In genomic region chr2:233853883-233854240, GRCh38 we compare ENCODE assay signal across 8 cellular contexts. TPM values are rescaled to one million over a fixed set of nuclear protein-coding genes. Genes with fewer than 3 reads are reported as not detected.
DNase-seq lines count a peak whose midpoint lies in the region; ATAC-seq and TF ChIP-seq lines count a peak whose summit lies in the region.

No MANE protein-coding gene starts in this region.

- POLR2A ChIA-PET in HEK293 (lab: Yijun Ruan, JAX) (interaction anchor here (1.0 to 2.2 kb wide), 4 partner anchors 10 to 288 kb away, joined by 3 to 6 read pairs (median 4); partner anchors contain the start of gene USP40), SK-N-SH (lab: Yijun Ruan, JAX) (no interaction called here)

- peaks cover 3% of the 10 kb centered on the region for H3F3A ChIP-seq in SK-N-SH (replicated peaks; ENCODE audit: insufficient read depth)
- no peaks in the 10 kb centered on the region for H3F3A ChIP-seq in smooth muscle cell (ENCODE audit: low read depth)

- H3K4me3 ChIP-seq in HEK293 (ENCODE audit: low read depth, low read length) (peak overlapping the region; percentile 94), SK-N-SH (ENCODE audit: low read depth in 2 of 2, low read length in 1 of 2) (peak overlapping the region; percentile 92 to 93), gastroesophageal sphincter (peak overlapping the region; percentile 58 to 78), smooth muscle cell (peak overlapping the region; percentile 91)

- H3K9ac ChIP-seq in SK-N-SH: peak overlapping the region; percentile 88
- H3K9ac ChIP-seq in smooth muscle cell (ENCODE audit: low read depth): peak overlapping the region; percentile 50

- H2AFZ ChIP-seq in SK-N-SH (ENCODE audit: low read depth): peak overlapping the region; percentile 95
- peak overlapping the region; percentile 96 for H2AFZ ChIP-seq in smooth muscle cell (ENCODE audit: low read depth)

- no peaks in the 10 kb centered on the region for H3K27me3 ChIP-seq in SK-N-SH (ENCODE audit: insufficient read depth)
- H3K27me3 ChIP-seq in gastroesophageal sphincter: peaks cover 31% of the 10 kb centered on the region
- H3K27me3 ChIP-seq in smooth muscle cell (ENCODE audit: low read depth): no peaks in the 10 kb centered on the region

- CTCF ChIA-PET in HEK293 (lab: Yijun Ruan, JAX): interaction anchor here (0.6 to 2.2 kb wide), 2 partner anchors 11 to 941 kb away, joined by 3 to 7 read pairs; no protein-coding TSS in a partner anchor
- CTCF ChIA-PET in SK-N-SH (lab: Yijun Ruan, JAX): no interaction called here

- H3K9me2 ChIP-seq in SK-N-SH: no peaks in the 10 kb centered on the region

- peak overlapping the region; percentile 96 for H3K4me2 ChIP-seq in SK-N-SH
- peak overlapping the region; percentile 95 for H3K4me2 ChIP-seq in smooth muscle cell

- TF ChIP-seq RAD21 in SK-N-SH (IDR thresholded peaks at IDR 0.05; ENCODE audit: low read length): no peak

- ATAC-seq in gastroesophageal sphincter: no peak

- TF ChIP-seq EP300 in SK-N-SH (IDR thresholded peaks at IDR 0.05; ENCODE audit: borderline replicate concordance in 1 of 2, low read depth in 1 of 2, low read length in 1 of 2): no peak
- no peak for TF ChIP-seq EP300 in gastroesophageal sphincter (IDR thresholded peaks at IDR 0.05)

- TF ChIP-seq POLR2A in gastroesophageal sphincter (IDR thresholded peaks at IDR 0.05): no peak

- no peaks in the 10 kb centered on the region for H3K4me1 ChIP-seq in HEK293 (ENCODE audit: control insufficient read depth, insufficient read depth, low read length)
- peaks cover 11 to 20% of the 10 kb centered on the region in 2 experiments; a peak in 2 of 4 replicates for H3K4me1 ChIP-seq in SK-N-SH (ENCODE audit: control insufficient read depth in 1 of 2, insufficient read depth in 2 of 2, low read depth in 1 of 2, low read length in 1 of 2)
- peaks cover 0 to 25% (median 6%) of the 10 kb centered on the region in 3 donors for H3K4me1 ChIP-seq in gastroesophageal sphincter
- peaks cover 17% of the 10 kb centered on the region for H3K4me1 ChIP-seq in smooth muscle cell (ENCODE audit: low read depth)

- H3K27ac ChIP-seq in HEK293 (ENCODE audit: extremely low read depth, low read depth, low read length): peak overlapping the region; percentile 79; the same call in 1 of the 2 replicates
- H3K27ac ChIP-seq in SK-N-SH (ENCODE audit: low read depth in 2 of 2, low read length in 1 of 2): peak overlapping the region; percentile 51 to 56
- peak overlapping the region in 1 of 4 donors; percentile 41 for H3K27ac ChIP-seq in gastroesophageal sphincter
- H3K27ac ChIP-seq in smooth muscle cell (ENCODE audit: low read depth): no peak overlapping the region

- 2% methylated on average over 20 of the region's 25 CpGs for WGBS in SK-N-SH (ENCODE audit: low lambda C conversion rate)
- 0 to 5% methylated on average over 4 to 7 of the region's 25 CpGs for WGBS in gastroesophageal sphincter (ENCODE audit: low coverage in 1 of 2), 2 donors
- WGBS in smooth muscle cell (ENCODE audit: low lambda C conversion rate): 0% methylated on average over 5 of the region's 25 CpGs

- no peaks in the 10 kb centered on the region for H3K9me3 ChIP-seq in HEK293 (ENCODE audit: control insufficient read depth, insufficient read depth, low read depth, low read length)
- no peaks in the 10 kb centered on the region for H3K9me3 ChIP-seq in SK-N-SH
- no peaks in the 10 kb centered on the region for H3K9me3 ChIP-seq in gastroesophageal sphincter
- H3K9me3 ChIP-seq in smooth muscle cell (replicated peaks; ENCODE audit: low read depth): no peaks in the 10 kb centered on the region

- TF ChIP-seq CTCF in HEK293 (tag by site-specific recombination; IDR thresholded peaks at IDR 0.05) (no peak), SK-N-SH (IDR thresholded peaks at IDR 0.05) (no peak), gastroesophageal sphincter (IDR thresholded peaks at IDR 0.05) (no peak), smooth muscle cell (IDR thresholded peaks at IDR 0.05; ENCODE audit: borderline replicate concordance, insufficient read depth, poor library complexity, severe bottlenecking) (no peak)

- peaks cover 21% of the 10 kb centered on the region; the same call in 1 of the 2 replicates for H4K20me1 ChIP-seq in SK-N-SH (ENCODE audit: insufficient read depth)
- H4K20me1 ChIP-seq in smooth muscle cell (ENCODE audit: low read depth): no peaks in the 10 kb centered on the region

- H3K79me2 ChIP-seq in SK-N-SH (ENCODE audit: insufficient read depth): peaks cover 55% of the 10 kb centered on the region
- H3K79me2 ChIP-seq in smooth muscle cell (ENCODE audit: low read depth): peaks cover 42% of the 10 kb centered on the region

- H3K36me3 ChIP-seq in HEK293 (ENCODE audit: control insufficient read depth in 2 of 2, insufficient read depth in 1 of 2, low read length in 2 of 2) (peaks cover 28 to 47% of the 10 kb centered on the region in 2 experiments), SK-N-SH (replicated peaks in 1 of 2; ENCODE audit: control insufficient read depth in 1 of 2, insufficient read depth in 2 of 2, low read length in 1 of 2) (peaks cover 14 to 22% of the 10 kb centered on the region in 2 experiments), gastroesophageal sphincter (no peaks in the 10 kb centered on the region), smooth muscle cell (ENCODE audit: low read depth) (no peaks in the 10 kb centered on the region)

- no peak for DNase-seq in SK-N-SH
- no peak for DNase-seq in smooth muscle cell (lab: John Stamatoyannopoulos, UW; ENCODE audit: unreplicated experiment)
- DNase-seq in NCI-H526 treated with DMSO at 0.1 percent for 48 hours (lab: John Stamatoyannopoulos, UW): no peak
- DNase-seq in GDM1 (lab: John Stamatoyannopoulos, UW): no peak
- no peak for DNase-seq in stimulated activated CD8-positive, alpha-beta memory T cell treated with anti-CD3 and anti-CD28 coated beads, Interleukin-4, amount 100 ng/mL, for 48 hours
- no peak for DNase-seq in activated CD4-positive, CD25-positive, alpha-beta regulatory T cell (lab: John Stamatoyannopoulos, UW)

TF ChIP-seq in HEK293, 187 proteins besides CTCF, POLR2A, EP300 and RAD21 (continues in another document):
- 0 out of 2 replicates have a peak, but pooled peaks have one; percentile 16 for TF ChIP-seq ZNF792 (tag by site-specific recombination; IDR thresholded peaks at IDR 0.05)
- peak; percentile 54; the same call in 1 of the 2 replicates for TF ChIP-seq ZBTB20 (tag by site-specific recombination; IDR thresholded peaks at IDR 0.05)
- no peak for TF ChIP-seq ZNF302 (tag by site-specific recombination; IDR thresholded peaks at IDR 0.05; ENCODE audit: low read depth)
- TF ChIP-seq ZNF596 (tag by site-specific recombination; IDR thresholded peaks at IDR 0.05): no peak
- 0 out of 2 replicates have a peak, but pooled peaks have one; percentile 8 for TF ChIP-seq EGR2 (tag by site-specific recombination; IDR thresholded peaks at IDR 0.05; ENCODE audit: low read depth)
- no peak for TF ChIP-seq ZNF704 (tag by site-specific recombination; IDR thresholded peaks at IDR 0.05)
- TF ChIP-seq ZNF777 (tag by site-specific recombination; IDR thresholded peaks at IDR 0.05; ENCODE audit: borderline replicate concordance): no peak

TF ChIP-seq in SK-N-SH, 30 proteins besides CTCF, POLR2A, EP300 and RAD21 (continues in another document):
- no peak for TF ChIP-seq SIN3A (IDR thresholded peaks at IDR 0.05; ENCODE audit: borderline replicate concordance, low read depth, low read length)
- TF ChIP-seq NFIC (IDR thresholded peaks at IDR 0.05; ENCODE audit: borderline replicate concordance): no peak
- TF ChIP-seq EZH2phosphoT487 (IDR thresholded peaks at IDR 0.05; ENCODE audit: borderline replicate concordance, low read depth): no peak
- TF ChIP-seq NRF1 (IDR thresholded peaks at IDR 0.05; ENCODE audit: low read depth, low read length): no peak
- TF ChIP-seq, protein P1, sequence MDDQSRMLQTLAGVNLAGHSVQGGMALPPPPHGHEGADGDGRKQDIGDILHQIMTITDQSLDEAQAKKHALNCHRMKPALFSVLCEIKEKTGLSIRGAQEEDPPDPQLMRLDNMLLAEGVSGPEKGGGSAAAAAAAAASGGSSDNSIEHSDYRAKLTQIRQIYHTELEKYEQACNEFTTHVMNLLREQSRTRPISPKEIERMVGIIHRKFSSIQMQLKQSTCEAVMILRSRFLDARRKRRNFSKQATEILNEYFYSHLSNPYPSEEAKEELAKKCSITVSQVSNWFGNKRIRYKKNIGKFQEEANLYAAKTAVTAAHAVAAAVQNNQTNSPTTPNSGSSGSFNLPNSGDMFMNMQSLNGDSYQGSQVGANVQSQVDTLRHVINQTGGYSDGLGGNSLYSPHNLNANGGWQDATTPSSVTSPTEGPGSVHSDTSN (IDR thresholded peaks at IDR 0.05): no peak
- no peak for TF ChIP-seq GABPA (IDR thresholded peaks at IDR 0.05; ENCODE audit: low read depth)
- no peak for TF ChIP-seq IRF3 (IDR thresholded peaks at IDR 0.05; ENCODE audit: low read depth, low read length)
- no peak for TF ChIP-seq FOXJ3 (CRISPR knock-in tag; IDR thresholded peaks at IDR 0.05)
- TF ChIP-seq, protein P2, sequence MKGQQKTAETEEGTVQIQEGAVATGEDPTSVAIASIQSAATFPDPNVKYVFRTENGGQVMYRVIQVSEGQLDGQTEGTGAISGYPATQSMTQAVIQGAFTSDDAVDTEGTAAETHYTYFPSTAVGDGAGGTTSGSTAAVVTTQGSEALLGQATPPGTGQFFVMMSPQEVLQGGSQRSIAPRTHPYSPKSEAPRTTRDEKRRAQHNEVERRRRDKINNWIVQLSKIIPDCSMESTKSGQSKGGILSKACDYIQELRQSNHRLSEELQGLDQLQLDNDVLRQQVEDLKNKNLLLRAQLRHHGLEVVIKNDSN (IDR thresholded peaks at IDR 0.05; ENCODE audit: borderline replicate concordance, low read depth): no peak
- no peak for TF ChIP-seq JUND (IDR thresholded peaks at IDR 0.05)

RNA-seq across cellular contexts. Expression of gene HJURP, which starts 0.5 kb away (rescaled TPM):
- 13.2 and 16.5 TPM in 2 replicates for polyA plus RNA-seq in SK-N-SH (2012; rRNA removed)
- polyA plus RNA-seq in SK-N-SH (2012; cell fraction: cytosol; rRNA removed): 7.6 and 9.8 TPM in 2 replicates
- 45.0 and 52.3 TPM in 2 replicates for polyA plus RNA-seq in SK-N-SH (2012; cell fraction: nucleus; rRNA removed)
- 1 to 10 TPM in 2 of 4 donors, under 1 TPM in 1, not detected in 1; 0.15 to 3.1 (median 2.5) TPM for total RNA-seq in gastroesophageal sphincter
- total RNA-seq in smooth muscle cell: 12.3 and 19.5 TPM in 2 replicates
- 7.9 and 8.6 TPM in 2 replicates for polyA plus RNA-seq in smooth muscle cell
